Comparison of ENCODE assay signal across 11 cellular contexts in the genomic region with DNA sequence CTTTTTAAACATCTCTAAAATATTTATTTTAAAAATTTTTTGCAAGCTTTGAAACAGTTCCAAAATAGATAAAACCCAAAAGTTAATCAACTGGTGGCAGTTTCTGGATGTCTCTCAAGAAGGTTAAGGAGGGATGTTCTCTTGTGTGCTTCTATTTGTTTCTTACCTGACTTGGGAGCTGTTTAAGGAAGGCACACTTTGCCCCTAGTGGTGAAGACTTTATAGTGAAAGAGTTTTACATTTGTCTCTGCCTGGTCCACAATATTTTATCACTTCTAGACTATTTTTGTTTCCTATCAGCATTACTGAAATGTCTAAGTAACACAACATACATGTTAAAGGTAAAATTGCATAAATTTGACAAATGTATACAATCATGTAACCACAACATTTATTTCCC.
A peak's percentile ranks its signal among the peaks of the same experiment; 100 is the strongest.
DNase-seq lines count a peak whose midpoint lies in the region; ATAC-seq, FAIRE-seq and TF ChIP-seq lines count a peak whose summit lies in the region.
"Had no signal": no experiment of that assay in that cellular context is flagged by ENCODE, and none has a peak within 500 bp of the region (broad histone marks: within the 10 kb centered on the region; RNA-seq: fewer than 3 reads in every experiment).

No MANE protein-coding gene starts in this region.

- peak; percentile 75 for TF ChIP-seq CTCF in C4-2B (conservative IDR thresholded peaks at IDR 0.05)
- peak; percentile 84 for TF ChIP-seq CTCF in RWPE2 (IDR thresholded peaks at IDR 0.05; ENCODE audit: poor library complexity, severe bottlenecking)

- peak; percentile 12 for DNase-seq in H54 (ENCODE audit: insufficient read length, low spot score)
- no peak for DNase-seq in RWPE2 (ENCODE audit: low spot score)
- DNase-seq in iPS-NIHi7 (ENCODE audit: extremely low spot score), result peak; percentile 43
- DNase-seq in activated CD8-positive, alpha-beta memory T cell treated with anti-CD3 and anti-CD28 coated beads, Interleukin-2, amount 10 ng/mL, durations not matched to agents 7 days and 5 days, result no peak
- DNase-seq in activated CD8-positive, alpha-beta T cell treated with anti-CD3 and anti-CD28 coated beads, Interleukin-2, amount 10 ng/mL, durations not matched to agents 7 days and 5 days, result no peak
- no peak for DNase-seq in inferior parietal cortex (ENCODE audit: extremely low spot score)
- DNase-seq in stimulated activated CD4-positive, alpha-beta T cell treated with anti-CD3 and anti-CD28 coated beads, Interleukin-2, amount 100 ng/mL, for 24 hours, result no peak
- DNase-seq: foreskin melanocyte had no signal

- no peak overlapping the region for H3K4me3 ChIP-seq in RWPE2 (ENCODE audit: severe bottlenecking)

- H3K4me1 ChIP-seq in RWPE2 (ENCODE audit: insufficient read depth, poor library complexity, severe bottlenecking), result peaks cover 6% of the 10 kb centered on the region

- no peaks in the 10 kb centered on the region for H3K36me3 ChIP-seq in RWPE2 (ENCODE audit: low read depth)

- FAIRE-seq in H54 (lab: Jason Lieb, UNC), result peak; percentile 88

- CTCF ChIA-PET in activated CD8-positive, alpha-beta memory T cell treated with anti-CD3 and anti-CD28 coated beads, Interleukin-2, amount 10 ng/mL, durations not matched to agents 7 days and 5 days (lab: Charles Lee), result no interaction called here
- CTCF ChIA-PET in activated CD8-positive, alpha-beta T cell treated with anti-CD3 and anti-CD28 coated beads, Interleukin-2, amount 10 ng/mL, durations not matched to agents 7 days and 5 days (lab: Charles Lee), result no interaction called here

- no peak overlapping the region for H3K27ac ChIP-seq in C4-2B
- no peak overlapping the region for H3K27ac ChIP-seq in RWPE2 (ENCODE audit: poor library complexity, severe bottlenecking)

- peak; percentile 67 for ATAC-seq in RWPE2 (ENCODE audit: low read depth)
- ATAC-seq in activated CD8-positive, alpha-beta memory T cell treated with anti-CD3 and anti-CD28 coated beads, Interleukin-2, amount 10 ng/mL, durations not matched to agents 7 days and 5 days, result no peak
- ATAC-seq in activated CD8-positive, alpha-beta T cell treated with anti-CD3 and anti-CD28 coated beads, Interleukin-2, amount 10 ng/mL, durations not matched to agents 7 days and 5 days, result no peak

- H3K9me3 ChIP-seq in RWPE2 (ENCODE audit: severe bottlenecking), result no peaks in the 10 kb centered on the region

- no peaks in the 10 kb centered on the region for H3K36me3 Mint-ChIP-seq in activated CD8-positive, alpha-beta memory T cell treated with anti-CD3 and anti-CD28 coated beads, Interleukin-2, amount 10 ng/mL, durations not matched to agents 7 days and 5 days
- H3K36me3 Mint-ChIP-seq in activated CD8-positive, alpha-beta T cell treated with anti-CD3 and anti-CD28 coated beads, Interleukin-2, amount 10 ng/mL, durations not matched to agents 7 days and 5 days (ENCODE audit: low read depth), result no peaks in the 10 kb centered on the region
- H3K36me3 Mint-ChIP-seq: activated naive CD4-positive, alpha-beta T cell treated with anti-CD3 and anti-CD28 coated beads, Interleukin-2, amount 50 U/mL, for 24 hours had no signal

- peaks cover 4% of the 10 kb centered on the region for H3K9me3 Mint-ChIP-seq in activated CD8-positive, alpha-beta memory T cell treated with anti-CD3 and anti-CD28 coated beads, Interleukin-2, amount 10 ng/mL, durations not matched to agents 7 days and 5 days (ENCODE audit: low read depth)
- H3K9me3 Mint-ChIP-seq in activated CD8-positive, alpha-beta T cell treated with anti-CD3 and anti-CD28 coated beads, Interleukin-2, amount 10 ng/mL, durations not matched to agents 7 days and 5 days (ENCODE audit: insufficient read depth), result peaks cover 9% of the 10 kb centered on the region
- H3K9me3 Mint-ChIP-seq: activated naive CD4-positive, alpha-beta T cell treated with anti-CD3 and anti-CD28 coated beads, Interleukin-2, amount 50 U/mL, for 24 hours had no signal

- H3K4me3 Mint-ChIP-seq in activated CD8-positive, alpha-beta memory T cell treated with anti-CD3 and anti-CD28 coated beads, Interleukin-2, amount 10 ng/mL, durations not matched to agents 7 days and 5 days, result no peak overlapping the region
- no peak overlapping the region for H3K4me3 Mint-ChIP-seq in activated CD8-positive, alpha-beta T cell treated with anti-CD3 and anti-CD28 coated beads, Interleukin-2, amount 10 ng/mL, durations not matched to agents 7 days and 5 days
- H3K4me3 Mint-ChIP-seq: activated naive CD4-positive, alpha-beta T cell treated with anti-CD3 and anti-CD28 coated beads, Interleukin-2, amount 50 U/mL, for 24 hours; T-helper 1 cell treated with Interleukin-12 subunit alpha and Interleukin-12 subunit beta and Interleukin-4 antibody, amounts not matched to agents 30 μg/mL and 1 μg/mL, for 36 hours had no signal

- H3K27ac Mint-ChIP-seq in activated CD8-positive, alpha-beta memory T cell treated with anti-CD3 and anti-CD28 coated beads, Interleukin-2, amount 10 ng/mL, durations not matched to agents 7 days and 5 days, result no peak overlapping the region
- H3K27ac Mint-ChIP-seq in activated CD8-positive, alpha-beta T cell treated with anti-CD3 and anti-CD28 coated beads, Interleukin-2, amount 10 ng/mL, durations not matched to agents 7 days and 5 days, result no peak overlapping the region
- H3K27ac Mint-ChIP-seq: activated naive CD4-positive, alpha-beta T cell treated with anti-CD3 and anti-CD28 coated beads, Interleukin-2, amount 50 U/mL, for 24 hours; T-helper 1 cell treated with Interleukin-12 subunit alpha and Interleukin-12 subunit beta and Interleukin-4 antibody, amounts not matched to agents 30 μg/mL and 1 μg/mL, for 36 hours had no signal

- POLR2A ChIA-PET in activated CD8-positive, alpha-beta T cell treated with anti-CD3 and anti-CD28 coated beads, Interleukin-2, amount 10 ng/mL, durations not matched to agents 7 days and 5 days (lab: Charles Lee), result no interaction called here

- H3K27me3 Mint-ChIP-seq in activated CD8-positive, alpha-beta memory T cell treated with anti-CD3 and anti-CD28 coated beads, Interleukin-2, amount 10 ng/mL, durations not matched to agents 7 days and 5 days, result no peaks in the 10 kb centered on the region
- no peaks in the 10 kb centered on the region for H3K27me3 Mint-ChIP-seq in activated CD8-positive, alpha-beta T cell treated with anti-CD3 and anti-CD28 coated beads, Interleukin-2, amount 10 ng/mL, durations not matched to agents 7 days and 5 days (ENCODE audit: low read depth)
- H3K27me3 Mint-ChIP-seq: activated naive CD4-positive, alpha-beta T cell treated with anti-CD3 and anti-CD28 coated beads, Interleukin-2, amount 50 U/mL, for 24 hours had no signal

- H3K27me3 ChIP-seq in RWPE2 (ENCODE audit: insufficient read depth, poor library complexity, severe bottlenecking), result no peaks in the 10 kb centered on the region

- H3K4me1 Mint-ChIP-seq in activated CD8-positive, alpha-beta memory T cell treated with anti-CD3 and anti-CD28 coated beads, Interleukin-2, amount 10 ng/mL, durations not matched to agents 7 days and 5 days, result no peaks in the 10 kb centered on the region
- H3K4me1 Mint-ChIP-seq in activated CD8-positive, alpha-beta T cell treated with anti-CD3 and anti-CD28 coated beads, Interleukin-2, amount 10 ng/mL, durations not matched to agents 7 days and 5 days (ENCODE audit: low read depth), result no peaks in the 10 kb centered on the region
- H3K4me1 Mint-ChIP-seq: activated naive CD4-positive, alpha-beta T cell treated with anti-CD3 and anti-CD28 coated beads, Interleukin-2, amount 50 U/mL, for 24 hours had no signal

- TF ChIP-seq POLR2A in H54 (IDR thresholded peaks at IDR 0.05; ENCODE audit: low read depth, low read length), result no peak

Comparison
In these comparisons a context has a peak if more than half of its experiments do, and no peak if none do; other contexts are left out.
1. DNase-seq: peak in H54 (single experiment) and iPS-NIHi7 (single experiment); none in RWPE2 (single experiment), activated CD8-positive, alpha-beta memory T cell treated with anti-CD3 and anti-CD28 coated beads, Interleukin-2, amount 10 ng/mL, durations not matched to agents 7 days and 5 days (single experiment), activated CD8-positive, alpha-beta T cell treated with anti-CD3 and anti-CD28 coated beads, Interleukin-2, amount 10 ng/mL, durations not matched to agents 7 days and 5 days (single experiment), inferior parietal cortex (single experiment) and stimulated activated CD4-positive, alpha-beta T cell treated with anti-CD3 and anti-CD28 coated beads, Interleukin-2, amount 100 ng/mL, for 24 hours (0 of 2).